Comparison of ENCODE assay signal across 32 cellular contexts in genomic region chr4:177508662-177509061, GRCh38.
"Had no signal": no experiment of that assay in that cellular context is flagged by ENCODE, and none has a peak within 500 bp of the region (broad histone marks: within the 10 kb centered on the region; RNA-seq: fewer than 3 reads in every experiment).

No MANE protein-coding gene starts in this region.

- H3K4me3 ChIP-seq: MG63 had no signal

- H3K36me3 ChIP-seq: MG63 had no signal

- DNase-seq: MG63, MM.1S, MV-4-11, NCI-H1048, NCI-H1092, NCI-H1092 treated with DMSO at 0.1 percent for 48 hours, NCI-H1105, NCI-H1105 treated with DMSO at 0.1 percent for 48 hours, NCI-H1417 treated with DMSO at 0.1 percent for 48 hours, NCI-H1436, NCI-H1436 treated with DMSO at 0.1 percent for 48 hours, NCI-H1694, NCI-H1694 treated with DMSO at 0.1 percent for 48 hours, NCI-H187, NCI-H187 treated with DMSO at 0.1 percent for 48 hours, NCI-H1930, NCI-H2029, NCI-H2029 treated with DMSO at 0.1 percent for 48 hours, NCI-H2081, NCI-H2081 treated with DMSO at 0.1 percent for 48 hours, NCI-H2107, NCI-H2171, NCI-H2171 treated with DMSO at 0.1 percent for 48 hours, NCI-H2227 treated with DMSO at 0.1 percent for 48 hours, NCI-H226, NCI-H345, NCI-H446, NCI-H446 treated with DMSO at 0.1 percent for 48 hours, NCI-H524, NCI-H524 treated with DMSO at 0.1 percent for 48 hours, NCI-H526, NCI-H526 treated with DMSO at 0.1 percent for 48 hours had no signal

- H3K9me3 ChIP-seq: MG63 had no signal

- H3K27me3 ChIP-seq: MG63 had no signal
